ENCODE assay signal across 10 cellular contexts in genomic region chr11:64923151-64923661, GRCh38. TPM values are rescaled to one million over a fixed set of nuclear protein-coding genes. Genes with fewer than 3 reads are reported as not detected.
A peak's percentile ranks its signal among the peaks of the same experiment; 100 is the strongest.
DNase-seq lines count a peak whose midpoint lies in the region; ATAC-seq, FAIRE-seq and TF ChIP-seq lines count a peak whose summit lies in the region.
"Had no signal": no experiment of that assay in that cellular context is flagged by ENCODE, and none has a peak within 500 bp of the region (broad histone marks: within the 10 kb centered on the region; RNA-seq: fewer than 3 reads in every experiment).

No MANE protein-coding gene starts in this region.

- no peaks in the 10 kb centered on the region for H3K9me3 Mint-ChIP-seq in T-cell

- H3K27me3 ChIP-seq in GM23248 (replicated peaks; ENCODE audit: insufficient read depth) (no peaks in the 10 kb centered on the region), gastrocnemius medialis (no peaks in the 10 kb centered on the region)

- in situ Hi-C loops in GM23248 (cut with MboI) (no loop called here), gastrocnemius medialis (cut with MboI; ENCODE audit: low sequenced_read_pairs in 4 of 4) (loop anchor here in 1 of 4 donors (10.0 kb wide), 1 partner anchor 102 kb away; the partner anchor contains the start of gene SNX15)

- H3K4me3 ChIP-seq in GM23248 (no peak overlapping the region), kidney (ENCODE audit: low read length in 2 of 2) (peak overlapping the region in 1 of 2 donors; percentile 98), gastrocnemius medialis (peak overlapping the region; percentile 80 to 100 (median 86))

- 77 to 78% methylated on average over 10 to 11 of the region's 11 CpGs for WGBS in GM23248 (ENCODE audit: low coverage in 1 of 2, low lambda C conversion rate in 2 of 2, missing lambda C conversion rate in 2 of 2), 2 experiments

- POLR2A ChIA-PET in T-cell (lab: Charles Lee): interaction anchor here in 1 of 2 donors (1.1 kb wide), 1 partner anchor 11 kb away, joined by 4 read pairs; no protein-coding TSS in a partner anchor

- H3K4me1 ChIP-seq in GM23248 (ENCODE audit: insufficient read depth) (peaks cover 5% of the 10 kb centered on the region; the same call in 1 of the 2 replicates), kidney (ENCODE audit: control insufficient read depth in 1 of 2, insufficient read depth in 1 of 2, low read depth in 1 of 2, low read length in 2 of 2) (peaks cover 0 to 18% of the 10 kb centered on the region in 2 donors), gastrocnemius medialis (peaks cover 26 to 31% of the 10 kb centered on the region in 2 donors)

- peaks cover 6% of the 10 kb centered on the region; the same call in 1 of the 2 replicates for H3F3A ChIP-seq in GM23248 (ENCODE audit: insufficient read depth)

- H3K36me3 ChIP-seq in GM23248 (ENCODE audit: low read depth) (no peaks in the 10 kb centered on the region), kidney (ENCODE audit: control insufficient read depth in 1 of 2, insufficient read depth in 2 of 2, low read length in 2 of 2) (peaks cover 0 to 4% of the 10 kb centered on the region in 2 donors), gastrocnemius medialis (peaks cover 0 to 19% of the 10 kb centered on the region in 2 donors)

- H3K9ac ChIP-seq in GM23248 (no peak overlapping the region), kidney (ENCODE audit: low read length in 2 of 2) (peak overlapping the region in 1 of 2 donors; percentile 89)

- no peaks in the 10 kb centered on the region for H3K9me3 ChIP-seq in GM23248 (ENCODE audit: low read depth)
- no peaks in the 10 kb centered on the region for H3K9me3 ChIP-seq in kidney (ENCODE audit: control insufficient read depth in 1 of 2, low read length in 2 of 2)
- no peaks in the 10 kb centered on the region for H3K9me3 ChIP-seq in gastrocnemius medialis

- no peak overlapping the region for H3K27ac ChIP-seq in GM23248
- H3K27ac ChIP-seq in kidney (ENCODE audit: low read depth in 2 of 2, low read length in 2 of 2): no peak overlapping the region
- H3K27ac ChIP-seq in gastrocnemius medialis: peak overlapping the region; percentile 97 to 100 (median 100)

- no peak overlapping the region for H3K4me3 Mint-ChIP-seq in T-cell

- H3K36me3 Mint-ChIP-seq in T-cell: peaks cover 5% of the 10 kb centered on the region

- no peaks in the 10 kb centered on the region for H4K20me1 ChIP-seq in GM23248 (ENCODE audit: insufficient read depth)

- DNase-seq in GM23248 (no peak), T-cell (no peak), kidney (peak; percentile 75), gastrocnemius medialis (no peak), cerebellar nuclear complex (lab: John Stamatoyannopoulos, UW) (no peak), NCI-H2029 (lab: John Stamatoyannopoulos, UW) (no peak)
- DNase-seq in effector CD4-positive, alpha-beta T cell: no peak
- DNase-seq: cortex of kidney had no signal

- peaks cover 14 to 23% (median 19%) of the 10 kb centered on the region in 3 donors for H3K4me1 Mint-ChIP-seq in T-cell

- peak overlapping the region; percentile 100 for H2AFZ ChIP-seq in GM23248

- no peaks in the 10 kb centered on the region for H3K27me3 Mint-ChIP-seq in T-cell

- H3K27ac Mint-ChIP-seq in T-cell: peak overlapping the region; percentile 99

- peaks cover 17% of the 10 kb centered on the region; the same call in 1 of the 2 replicates for H3K79me2 ChIP-seq in GM23248 (ENCODE audit: insufficient read depth)

- no peak overlapping the region for H3K4me2 ChIP-seq in GM23248 (ENCODE audit: unreplicated experiment)

- FAIRE-seq in kidney (lab: Jason Lieb, UNC): no peak

- CTCF ChIA-PET in T-cell (lab: Charles Lee): interaction anchor here in 1 of 2 donors (1.3 kb wide), 1 partner anchor 79 kb away, joined by 4 read pairs; the partner anchor contains the start of gene CDC42BPG

- no peak for ATAC-seq in T-cell (replicated peaks in 1 of 4)
- no peak for ATAC-seq in gastrocnemius medialis
- ATAC-seq in GM21576 (IDR thresholded peaks at IDR 0.05; ENCODE audit: unreplicated experiment): no peak

- no peak for TF ChIP-seq CTCF in kidney (IDR thresholded peaks at IDR 0.05; ENCODE audit: borderline replicate concordance, extremely low read depth, insufficient read depth)
- TF ChIP-seq CTCF in gastrocnemius medialis (IDR thresholded peaks at IDR 0.05 in 4 of 5, conservative IDR thresholded peaks at IDR 0.05 in 1 of 5): no peak

- intact Hi-C loops in kidney (cut with DNase I): no loop called here
- intact Hi-C loops in gastrocnemius medialis (cut with DNase I; ENCODE audit: low total_unique reads): no loop called here

- no peak for TF ChIP-seq POLR2A in gastrocnemius medialis (IDR thresholded peaks at IDR 0.05)

- H3K9me2 ChIP-seq in GM23248 (ENCODE audit: insufficient read depth): no peaks in the 10 kb centered on the region

RNA-seq across cellular contexts. Expression of gene PPP2R5B, which starts 1.3 kb away (rescaled TPM):
- total RNA-seq in GM23248 (2014; rRNA removed; shearing (Covaris generic)): 23.9 and 27.3 TPM in 2 replicates
- 16.4 and 19.4 TPM in 2 replicates for polyA plus RNA-seq in GM23248 (2016; fragmentation: Nextera tagmentation; extraction: Ambion mirVana)
- 10 to 100 TPM; 15.3 to 25.4 (median 17.2) TPM for total RNA-seq in T-cell
- total RNA-seq in kidney: 21.2 TPM
- polyA plus RNA-seq in kidney (ENCODE audit: insufficient read depth, low read depth, low replicate concordance): 16.8 TPM
- total RNA-seq in gastrocnemius medialis: 10 to 100 TPM; 17.2 to 34.2 (median 24.3) TPM

RNA-seq across cellular contexts. Expression of gene ATG2A, which starts 6.2 kb away (rescaled TPM):
- 12.4 and 18.9 TPM in 2 replicates for total RNA-seq in GM23248 (2014; rRNA removed; shearing (Covaris generic))
- 6.3 and 6.8 TPM in 2 replicates for polyA plus RNA-seq in GM23248 (2016; fragmentation: Nextera tagmentation; extraction: Ambion mirVana)
- 100 to 1,000 TPM in 1 of 5 donors, 10 to 100 TPM in 4; 50.9 to 165 (median 55.4) TPM for total RNA-seq in T-cell
- 26.9 TPM for total RNA-seq in kidney
- 16.8 TPM for polyA plus RNA-seq in kidney (ENCODE audit: insufficient read depth, low read depth, low replicate concordance)
- 10 to 100 TPM; 10.7 to 97.5 (median 37.9) TPM for total RNA-seq in gastrocnemius medialis

RNA-seq across cellular contexts. Expression of gene GPHA2, which starts 12.5 kb away (rescaled TPM):
- not detected in 2 replicates for total RNA-seq in GM23248 (2014; rRNA removed; shearing (Covaris generic))
- polyA plus RNA-seq in GM23248 (2016; fragmentation: Nextera tagmentation; extraction: Ambion mirVana) (not detected in 2 replicates), kidney (ENCODE audit: insufficient read depth, low read depth, low replicate concordance) (0.99 TPM)
- total RNA-seq in T-cell (under 1 TPM in 1 of 5 donors, not detected in 4; 0.90 TPM), kidney (not detected), gastrocnemius medialis (not detected)
- total RNA-seq: glomerular endothelial cell had no signal

RNA-seq across cellular contexts. Expression of gene EHD1, which starts 44.8 kb away (rescaled TPM):
- total RNA-seq in GM23248 (2014; rRNA removed; shearing (Covaris generic)): 90.2 and 124 TPM in 2 replicates
- polyA plus RNA-seq in GM23248 (2016; fragmentation: Nextera tagmentation; extraction: Ambion mirVana): 55.2 and 56.3 TPM in 2 replicates
- 100 to 1,000 TPM; 126 to 286 (median 269) TPM for total RNA-seq in T-cell
- 76.1 TPM for total RNA-seq in kidney
- polyA plus RNA-seq in kidney (ENCODE audit: insufficient read depth, low read depth, low replicate concordance): 48.9 TPM
- 10 to 100 TPM; 24.8 to 46.2 (median 31.3) TPM for total RNA-seq in gastrocnemius medialis

RNA-seq across cellular contexts. Expression of gene MAJIN, which starts 48.7 kb away (rescaled TPM):
- total RNA-seq in GM23248 (2014; rRNA removed; shearing (Covaris generic)): not detected in 2 replicates
- not detected in 2 replicates for polyA plus RNA-seq in GM23248 (2016; fragmentation: Nextera tagmentation; extraction: Ambion mirVana)
- total RNA-seq in T-cell: 1 to 10 TPM in 1 of 5 donors, under 1 TPM in 3, not detected in 1; 0.44 to 1.8 (median 0.82) TPM
- total RNA-seq in kidney: not detected
- 0.80 TPM for polyA plus RNA-seq in kidney (ENCODE audit: insufficient read depth, low read depth, low replicate concordance)
- total RNA-seq in gastrocnemius medialis: not detected
- total RNA-seq: glomerular endothelial cell had no signal

Comparison
In these comparisons a context has a peak if more than half of its experiments do, and no peak if none do; other contexts are left out.
1. H3K27ac ChIP-seq: peak in gastrocnemius medialis (4 of 4); none in GM23248 (single experiment) and kidney (0 of 2).